Comparison of ENCODE assay signal across 1 cellular context in genomic region chr6:41878961-41879405, GRCh38.
TF ChIP-seq lines count a peak whose summit lies in the region.

No MANE protein-coding gene starts in this region.

TF ChIP-seq in GM23338, 12 proteins besides CTCF, POLR2A, EP300 and RAD21 (continued from another document):
- TF ChIP-seq ZNF114 (CRISPR knock-in tag; IDR thresholded peaks at IDR 0.05) (no peak), CREB1 (CRISPR knock-in tag; IDR thresholded peaks at IDR 0.05; ENCODE audit: low read depth) (no peak), EZH2 (IDR thresholded peaks at IDR 0.05; ENCODE audit: low read depth, unreplicated experiment) (no peak), ETS1 (IDR thresholded peaks at IDR 0.05) (no peak), ZNF462 (CRISPR knock-in tag; IDR thresholded peaks at IDR 0.05) (no peak), ZNF331 (CRISPR knock-in tag; IDR thresholded peaks at IDR 0.05; ENCODE audit: low read depth) (no peak), JUNB (IDR thresholded peaks at IDR 0.05; ENCODE audit: unreplicated experiment) (no peak)
